32 cellular contexts compared by ENCODE assay signal in genomic region chr1:174448531-174448883, GRCh38. TPM values are rescaled to one million over a fixed set of nuclear protein-coding genes. Genes with fewer than 3 reads are reported as not detected.
"Had no signal": no experiment of that assay in that cellular context is flagged by ENCODE, and none has a peak within 500 bp of the region (broad histone marks: within the 10 kb centered on the region; RNA-seq: fewer than 3 reads in every experiment).

No MANE protein-coding gene starts in this region.

- H3K27me3 Mint-ChIP-seq: activated CD4-positive, alpha-beta T cell treated with anti-CD3 and anti-CD28 coated beads, Interleukin-2, amount 10 ng/mL, durations not matched to agents 7 days and 5 days; activated CD8-positive, alpha-beta memory T cell treated with anti-CD3 and anti-CD28 coated beads, Interleukin-2, amount 10 ng/mL, durations not matched to agents 7 days and 5 days; activated CD8-positive, alpha-beta T cell treated with anti-CD3 and anti-CD28 coated beads for 36 hours; brain; memory B cell; natural killer cell treated with Interleukin-12 subunit alpha and Interleukin-12 subunit beta and Interleukin-15 and Interleukin-18, amount 100 ng/mL, for 72 hours; stimulated activated naive CD8-positive, alpha-beta T cell treated with anti-CD3 and anti-CD28 coated beads, Interleukin-15, amount 100 ng/mL, for 72 hours had no signal

- H3K36me3 ChIP-seq: colonic mucosa, gastroesophageal sphincter, heart left ventricle, pancreas, right lobe of liver, suprapubic skin, uterus had no signal

- H3K4me1 Mint-ChIP-seq: activated CD4-positive, alpha-beta T cell treated with anti-CD3 and anti-CD28 coated beads, Interleukin-2, amount 10 ng/mL, durations not matched to agents 7 days and 5 days had no signal

- H3K27ac ChIP-seq: colonic mucosa, epithelial cell of prostate, gastroesophageal sphincter, heart left ventricle, pancreas, right lobe of liver, suprapubic skin, VCaP had no signal

- H3K9me3 Mint-ChIP-seq: activated CD4-positive, alpha-beta T cell treated with anti-CD3 and anti-CD28 coated beads, Interleukin-2, amount 10 ng/mL, durations not matched to agents 7 days and 5 days; activated CD8-positive, alpha-beta T cell treated with anti-CD3 and anti-CD28 coated beads for 36 hours; activated T-helper 1 cell treated with anti-CD3 and anti-CD28 coated beads, Interleukin-12 subunit alpha, Interleukin-12 subunit beta, Interleukin-2, Interleukin-4 antibody, amounts not matched to agents 30 ng/mL and 10 ng/mL and 1 ng/mL, durations not matched to agents 14 hours and 24 hours and 36 hours; endodermal cell; memory B cell; natural killer cell treated with Interleukin-12 subunit alpha and Interleukin-12 subunit beta and Interleukin-15 and Interleukin-18, amount 100 ng/mL, for 72 hours; stimulated activated effector memory CD8-positive, alpha-beta T cell treated with anti-CD3 and anti-CD28 coated beads, Interleukin-12 subunit alpha, Interleukin-12 subunit beta, amount 100 ng/mL, for 72 hours; stimulated activated naive CD8-positive, alpha-beta T cell treated with anti-CD3 and anti-CD28 coated beads, Interleukin-15, amount 100 ng/mL, for 72 hours; T-helper 2 cell treated with Interferon-gamma antibody and Interleukin-4, amounts not matched to agents 5 μg/mL and 100 μg/mL, for 36 hours had no signal

- H3K27ac Mint-ChIP-seq: activated CD4-positive, alpha-beta T cell treated with anti-CD3 and anti-CD28 coated beads, Interleukin-2, amount 10 ng/mL, durations not matched to agents 7 days and 5 days; activated CD8-positive, alpha-beta memory T cell treated with anti-CD3 and anti-CD28 coated beads, Interleukin-2, amount 10 ng/mL, durations not matched to agents 7 days and 5 days; activated CD8-positive, alpha-beta T cell treated with anti-CD3 and anti-CD28 coated beads for 36 hours; activated T-helper 1 cell treated with anti-CD3 and anti-CD28 coated beads, Interleukin-12 subunit alpha, Interleukin-12 subunit beta, Interleukin-2, Interleukin-4 antibody, amounts not matched to agents 30 ng/mL and 10 ng/mL and 1 ng/mL, durations not matched to agents 14 hours and 24 hours and 36 hours; brain; endodermal cell; memory B cell; natural killer cell treated with Interleukin-12 subunit alpha and Interleukin-12 subunit beta and Interleukin-15 and Interleukin-18, amount 100 ng/mL, for 72 hours; stimulated activated effector memory CD8-positive, alpha-beta T cell treated with anti-CD3 and anti-CD28 coated beads, Interleukin-12 subunit alpha, Interleukin-12 subunit beta, amount 100 ng/mL, for 72 hours; stimulated activated naive CD8-positive, alpha-beta T cell treated with anti-CD3 and anti-CD28 coated beads, Interleukin-15, amount 100 ng/mL, for 72 hours; T-helper 2 cell treated with Interferon-gamma antibody and Interleukin-4, amounts not matched to agents 5 μg/mL and 100 μg/mL, for 36 hours had no signal

- H3K9me3 ChIP-seq: colonic mucosa, gastroesophageal sphincter, pancreas, right lobe of liver, suprapubic skin, uterus had no signal

- H3K36me3 Mint-ChIP-seq: brain; natural killer cell treated with Interleukin-12 subunit alpha and Interleukin-12 subunit beta and Interleukin-15 and Interleukin-18, amount 100 ng/mL, for 72 hours; stimulated activated effector memory CD8-positive, alpha-beta T cell treated with anti-CD3 and anti-CD28 coated beads, Interleukin-12 subunit alpha, Interleukin-12 subunit beta, amount 100 ng/mL, for 72 hours had no signal

- H3K4me1 ChIP-seq: colonic mucosa, pancreas, right lobe of liver, suprapubic skin, uterus had no signal

- DNase-seq: activated CD4-positive, alpha-beta T cell treated with anti-CD3 and anti-CD28 coated beads, Interleukin-2, amount 10 ng/mL, durations not matched to agents 7 days and 5 days; activated CD4-positive, CD25-positive, alpha-beta regulatory T cell treated with anti-CD3 and anti-CD28 coated beads, Interleukin-2, amount 50 U/mL, for 72 hours; activated CD8-positive, alpha-beta memory T cell treated with anti-CD3 and anti-CD28 coated beads, Interleukin-2, amount 10 ng/mL, durations not matched to agents 7 days and 5 days; activated CD8-positive, alpha-beta T cell treated with anti-CD3 and anti-CD28 coated beads for 36 hours; activated gamma-delta T cell; activated naive CD4-positive, alpha-beta T cell treated with anti-CD3 and anti-CD28 coated beads, Interleukin-2, amount 50 U/mL, for 16 hours; activated T-cell treated with anti-CD3 and anti-CD28 coated beads for 4 hours; aorta; central memory CD4-positive, alpha-beta T cell; colonic mucosa; endodermal cell; heart left ventricle; islet precursor cell; left cardiac atrium; pancreas; right lobe of liver; stimulated activated CD4-positive, alpha-beta T cell treated with anti-CD3 and anti-CD28 coated beads, Interleukin-2, amount 100 ng/mL, for 24 hours; stimulated activated naive CD8-positive, alpha-beta T cell treated with anti-CD3 and anti-CD28 coated beads, Interleukin-15, amount 100 ng/mL, for 72 hours; trophoblast cell had no signal

- ATAC-seq: activated CD8-positive, alpha-beta memory T cell treated with anti-CD3 and anti-CD28 coated beads, Interleukin-2, amount 10 ng/mL, durations not matched to agents 7 days and 5 days; activated CD8-positive, alpha-beta T cell treated with anti-CD3 and anti-CD28 coated beads for 36 hours; gastroesophageal sphincter; left cardiac atrium; natural killer cell treated with Interleukin-12 subunit alpha and Interleukin-12 subunit beta and Interleukin-15 and Interleukin-18, amount 100 ng/mL, for 72 hours; pancreas; right lobe of liver; stimulated activated effector memory CD8-positive, alpha-beta T cell treated with anti-CD3 and anti-CD28 coated beads, Interleukin-12 subunit alpha, Interleukin-12 subunit beta, amount 100 ng/mL, for 72 hours; stimulated activated naive CD8-positive, alpha-beta T cell treated with anti-CD3 and anti-CD28 coated beads, Interleukin-15, amount 100 ng/mL, for 72 hours had no signal

- H3K4me3 Mint-ChIP-seq: activated CD4-positive, alpha-beta T cell treated with anti-CD3 and anti-CD28 coated beads, Interleukin-2, amount 10 ng/mL, durations not matched to agents 7 days and 5 days; activated CD8-positive, alpha-beta memory T cell treated with anti-CD3 and anti-CD28 coated beads, Interleukin-2, amount 10 ng/mL, durations not matched to agents 7 days and 5 days; activated CD8-positive, alpha-beta T cell treated with anti-CD3 and anti-CD28 coated beads for 36 hours; activated T-helper 1 cell treated with anti-CD3 and anti-CD28 coated beads, Interleukin-12 subunit alpha, Interleukin-12 subunit beta, Interleukin-2, Interleukin-4 antibody, amounts not matched to agents 30 ng/mL and 10 ng/mL and 1 ng/mL, durations not matched to agents 14 hours and 24 hours and 36 hours; brain; endodermal cell; memory B cell; natural killer cell treated with Interleukin-12 subunit alpha and Interleukin-12 subunit beta and Interleukin-15 and Interleukin-18, amount 100 ng/mL, for 72 hours; stimulated activated effector memory CD8-positive, alpha-beta T cell treated with anti-CD3 and anti-CD28 coated beads, Interleukin-12 subunit alpha, Interleukin-12 subunit beta, amount 100 ng/mL, for 72 hours; stimulated activated naive CD8-positive, alpha-beta T cell treated with anti-CD3 and anti-CD28 coated beads, Interleukin-15, amount 100 ng/mL, for 72 hours; T-helper 2 cell treated with Interferon-gamma antibody and Interleukin-4, amounts not matched to agents 5 μg/mL and 100 μg/mL, for 36 hours had no signal

- FAIRE-seq: pancreas had no signal

- H3K4me3 ChIP-seq: colonic mucosa, gastroesophageal sphincter, heart left ventricle, pancreas, right lobe of liver, skin epidermis, suprapubic skin, uterus had no signal

- H3K27me3 ChIP-seq: colonic mucosa, gastroesophageal sphincter, heart left ventricle, pancreas, right lobe of liver, suprapubic skin, uterus had no signal

RNA-seq across cellular contexts. Expression of gene GPR52, which starts 0.7 kb away (rescaled TPM):
- polyA plus RNA-seq: adipose tissue, aorta had no signal
